1 cellular context compared by ENCODE assay signal in the genomic region with DNA sequence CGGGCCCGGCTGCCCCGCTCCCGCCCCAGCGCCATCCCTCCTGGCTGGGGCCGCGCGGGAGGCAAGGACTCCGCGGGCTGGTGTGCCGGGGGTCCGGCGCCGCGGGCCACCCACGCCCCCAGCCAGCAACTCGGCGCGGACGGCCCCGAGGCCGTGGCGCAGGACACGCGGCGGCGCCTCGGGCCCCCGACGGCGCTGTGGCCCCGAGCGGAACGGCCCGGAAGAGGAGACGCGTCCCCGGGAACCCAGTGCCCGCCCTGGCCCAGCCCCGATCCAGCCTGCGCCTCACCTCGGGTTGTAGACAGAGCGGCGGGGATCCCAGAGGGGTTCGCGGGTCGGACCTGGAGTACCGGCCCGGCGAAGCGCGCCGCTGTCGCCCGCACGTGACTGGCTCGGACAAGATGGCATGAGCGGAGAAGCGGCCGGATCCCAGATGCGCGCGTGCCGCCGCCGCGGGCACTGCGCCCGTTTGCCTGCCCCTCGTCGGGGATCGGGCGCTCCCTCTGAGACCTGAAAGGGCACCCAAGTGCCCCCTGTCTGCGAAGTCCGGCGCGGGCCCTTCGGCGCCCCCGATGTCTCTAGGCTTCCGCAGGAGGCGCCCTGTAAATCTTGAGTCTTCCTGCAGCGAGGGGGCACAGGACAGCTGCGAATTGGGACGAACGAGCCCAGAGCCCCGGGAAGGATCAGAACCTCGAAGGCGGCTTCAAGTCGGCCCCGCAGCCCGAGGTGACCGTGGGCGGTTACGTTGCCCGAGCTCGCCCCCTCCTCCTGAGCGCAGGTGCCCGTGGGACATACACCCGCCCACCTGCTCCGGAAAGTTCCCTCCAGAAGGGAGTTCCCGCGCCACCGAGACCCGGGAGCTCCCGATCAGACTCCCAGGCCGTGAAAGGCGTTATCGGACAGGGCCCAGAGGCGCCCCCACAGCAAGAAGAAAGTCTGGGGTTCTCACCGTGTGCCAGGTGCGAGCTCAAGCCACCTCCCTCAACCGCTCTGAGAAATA.
A peak's percentile ranks its signal among the peaks of the same experiment; 100 is the strongest.
TF ChIP-seq lines count a peak whose summit lies in the region.

No MANE protein-coding gene starts in this region.

TF ChIP-seq in GM12878, 131 proteins besides CTCF, POLR2A, EP300 and RAD21 (continued from another document):
- TF ChIP-seq SMARCA5 (IDR thresholded peaks at IDR 0.05) (peak; percentile 27; the same call in 1 of the 2 replicates), PAX8 (IDR thresholded peaks at IDR 0.05) (no peak), KDM1A (IDR thresholded peaks at IDR 0.05; ENCODE audit: borderline replicate concordance) (no peak), BHLHE40 (IDR thresholded peaks at IDR 0.05; ENCODE audit: borderline replicate concordance in 1 of 2, low read depth in 2 of 2, low read length in 1 of 2) (peak; percentile 84 to 98; a peak in 3 of 4 replicates), ZNF207 (IDR thresholded peaks at IDR 0.05; ENCODE audit: borderline replicate concordance) (0 out of 2 replicates have a peak, but pooled peaks have one; percentile 41), GATAD2B (conservative IDR thresholded peaks at IDR 0.05; ENCODE audit: low read depth) (peak; percentile 70), ZSCAN29 (IDR thresholded peaks at IDR 0.05) (no peak), TBL1XR1 (IDR thresholded peaks at IDR 0.05; ENCODE audit: low read depth, low read length) (no peak), SIN3A (IDR thresholded peaks at IDR 0.05; ENCODE audit: low read depth, low read length) (no peak), ZNF217 (IDR thresholded peaks at IDR 0.05) (no peak), PML (IDR thresholded peaks at IDR 0.05; ENCODE audit: low read length) (no peak; the same call in 1 of the 2 replicates), PAX5 (IDR thresholded peaks at IDR 0.05; ENCODE audit: borderline replicate concordance, low read depth, low read length) (no peak), MYB (IDR thresholded peaks at IDR 0.05; ENCODE audit: borderline replicate concordance, low read depth, low read length) (no peak), RAD51 (IDR thresholded peaks at IDR 0.05) (no peak), SRF (IDR thresholded peaks at IDR 0.05; ENCODE audit: low read depth in 2 of 2, low read length in 2 of 2) (no peak), HCFC1 (IDR thresholded peaks at IDR 0.05; ENCODE audit: low read length) (no peak), EED (IDR thresholded peaks at IDR 0.05; ENCODE audit: low read depth) (peak; percentile 76), CBX3 (IDR thresholded peaks at IDR 0.05; ENCODE audit: borderline replicate concordance, low read depth) (no peak), KAT2A (conservative IDR thresholded peaks at IDR 0.05; ENCODE audit: control insufficient read depth, low read depth, low read length) (no peak), ZZZ3 (IDR thresholded peaks at IDR 0.05; ENCODE audit: control insufficient read depth, insufficient read length, low read depth) (no peak), RUNX3 (IDR thresholded peaks at IDR 0.05; ENCODE audit: low read length) (no peak; the same call in 1 of the 2 replicates), CREM (IDR thresholded peaks at IDR 0.05; ENCODE audit: low read depth) (no peak), IKZF1 (conservative IDR thresholded peaks at IDR 0.05) (peak; percentile 99), HDAC6 (IDR thresholded peaks at IDR 0.05; ENCODE audit: unreplicated experiment) (no peak), ETV6 (conservative IDR thresholded peaks at IDR 0.05 in 1 of 2, IDR thresholded peaks at IDR 0.05 in 1 of 2; ENCODE audit: borderline replicate concordance in 1 of 2, low read depth in 1 of 2) (no peak), CBFB (IDR thresholded peaks at IDR 0.05; ENCODE audit: low read depth) (no peak), CHD2 (IDR thresholded peaks at IDR 0.05; ENCODE audit: borderline replicate concordance, low read depth, low read length) (no peak), MEF2A (IDR thresholded peaks at IDR 0.05; ENCODE audit: insufficient read depth, low read depth, low read length) (no peak), NR2C2 (IDR thresholded peaks at IDR 0.05; ENCODE audit: borderline replicate concordance, control insufficient read depth, insufficient read length, low read depth) (no peak), BCL11A (IDR thresholded peaks at IDR 0.05; ENCODE audit: low read depth, low read length) (no peak), EGR1 (IDR thresholded peaks at IDR 0.05; ENCODE audit: borderline replicate concordance in 1 of 2, low read depth in 2 of 2, low read length in 2 of 2) (peak in 1 of 2 experiments; percentile 31; a peak in 1 of 3 replicates)
- TF ChIP-seq, protein P1, sequence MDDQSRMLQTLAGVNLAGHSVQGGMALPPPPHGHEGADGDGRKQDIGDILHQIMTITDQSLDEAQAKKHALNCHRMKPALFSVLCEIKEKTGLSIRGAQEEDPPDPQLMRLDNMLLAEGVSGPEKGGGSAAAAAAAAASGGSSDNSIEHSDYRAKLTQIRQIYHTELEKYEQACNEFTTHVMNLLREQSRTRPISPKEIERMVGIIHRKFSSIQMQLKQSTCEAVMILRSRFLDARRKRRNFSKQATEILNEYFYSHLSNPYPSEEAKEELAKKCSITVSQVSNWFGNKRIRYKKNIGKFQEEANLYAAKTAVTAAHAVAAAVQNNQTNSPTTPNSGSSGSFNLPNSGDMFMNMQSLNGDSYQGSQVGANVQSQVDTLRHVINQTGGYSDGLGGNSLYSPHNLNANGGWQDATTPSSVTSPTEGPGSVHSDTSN (IDR thresholded peaks at IDR 0.05; ENCODE audit: insufficient replicate concordance, low read depth, low read length): no peak
- TF ChIP-seq, protein P2, sequence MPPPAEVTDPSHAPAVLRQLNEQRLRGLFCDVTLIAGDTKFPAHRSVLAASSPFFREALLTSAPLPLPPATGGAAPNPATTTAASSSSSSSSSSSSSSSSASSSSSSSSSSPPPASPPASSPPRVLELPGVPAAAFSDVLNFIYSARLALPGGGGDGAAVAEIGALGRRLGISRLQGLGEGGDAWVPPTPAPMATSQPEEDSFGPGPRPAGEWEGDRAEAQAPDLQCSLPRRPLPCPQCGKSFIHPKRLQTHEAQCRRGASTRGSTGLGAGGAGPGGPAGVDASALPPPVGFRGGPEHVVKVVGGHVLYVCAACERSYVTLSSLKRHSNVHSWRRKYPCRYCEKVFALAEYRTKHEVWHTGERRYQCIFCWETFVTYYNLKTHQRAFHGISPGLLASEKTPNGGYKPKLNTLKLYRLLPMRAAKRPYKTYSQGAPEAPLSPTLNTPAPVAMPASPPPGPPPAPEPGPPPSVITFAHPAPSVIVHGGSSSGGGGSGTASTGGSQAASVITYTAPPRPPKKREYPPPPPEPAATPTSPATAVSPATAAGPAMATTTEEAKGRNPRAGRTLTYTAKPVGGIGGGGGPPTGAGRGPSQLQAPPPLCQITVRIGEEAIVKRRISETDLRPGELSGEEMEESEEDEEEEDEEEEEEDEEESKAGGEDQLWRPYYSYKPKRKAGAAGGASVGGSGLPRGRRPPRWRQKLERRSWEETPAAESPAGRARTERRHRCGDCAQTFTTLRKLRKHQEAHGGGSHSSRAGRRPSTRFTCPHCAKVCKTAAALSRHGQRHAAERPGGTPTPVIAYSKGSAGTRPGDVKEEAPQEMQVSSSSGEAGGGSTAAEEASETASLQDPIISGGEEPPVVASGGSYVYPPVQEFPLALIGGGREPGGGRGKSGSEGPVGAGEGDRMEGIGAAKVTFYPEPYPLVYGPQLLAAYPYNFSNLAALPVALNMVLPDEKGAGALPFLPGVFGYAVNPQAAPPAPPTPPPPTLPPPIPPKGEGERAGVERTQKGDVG (CRISPR knock-in tag; IDR thresholded peaks at IDR 0.05): no peak
- TF ChIP-seq, protein P3, sequence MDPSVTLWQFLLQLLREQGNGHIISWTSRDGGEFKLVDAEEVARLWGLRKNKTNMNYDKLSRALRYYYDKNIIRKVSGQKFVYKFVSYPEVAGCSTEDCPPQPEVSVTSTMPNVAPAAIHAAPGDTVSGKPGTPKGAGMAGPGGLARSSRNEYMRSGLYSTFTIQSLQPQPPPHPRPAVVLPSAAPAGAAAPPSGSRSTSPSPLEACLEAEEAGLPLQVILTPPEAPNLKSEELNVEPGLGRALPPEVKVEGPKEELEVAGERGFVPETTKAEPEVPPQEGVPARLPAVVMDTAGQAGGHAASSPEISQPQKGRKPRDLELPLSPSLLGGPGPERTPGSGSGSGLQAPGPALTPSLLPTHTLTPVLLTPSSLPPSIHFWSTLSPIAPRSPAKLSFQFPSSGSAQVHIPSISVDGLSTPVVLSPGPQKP (IDR thresholded peaks at IDR 0.05; ENCODE audit: low read depth, low read length): no peak
- TF ChIP-seq, protein P4, sequence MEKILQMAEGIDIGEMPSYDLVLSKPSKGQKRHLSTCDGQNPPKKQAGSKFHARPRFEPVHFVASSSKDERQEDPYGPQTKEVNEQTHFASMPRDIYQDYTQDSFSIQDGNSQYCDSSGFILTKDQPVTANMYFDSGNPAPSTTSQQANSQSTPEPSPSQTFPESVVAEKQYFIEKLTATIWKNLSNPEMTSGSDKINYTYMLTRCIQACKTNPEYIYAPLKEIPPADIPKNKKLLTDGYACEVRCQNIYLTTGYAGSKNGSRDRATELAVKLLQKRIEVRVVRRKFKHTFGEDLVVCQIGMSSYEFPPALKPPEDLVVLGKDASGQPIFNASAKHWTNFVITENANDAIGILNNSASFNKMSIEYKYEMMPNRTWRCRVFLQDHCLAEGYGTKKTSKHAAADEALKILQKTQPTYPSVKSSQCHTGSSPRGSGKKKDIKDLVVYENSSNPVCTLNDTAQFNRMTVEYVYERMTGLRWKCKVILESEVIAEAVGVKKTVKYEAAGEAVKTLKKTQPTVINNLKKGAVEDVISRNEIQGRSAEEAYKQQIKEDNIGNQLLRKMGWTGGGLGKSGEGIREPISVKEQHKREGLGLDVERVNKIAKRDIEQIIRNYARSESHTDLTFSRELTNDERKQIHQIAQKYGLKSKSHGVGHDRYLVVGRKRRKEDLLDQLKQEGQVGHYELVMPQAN (conservative IDR thresholded peaks at IDR 0.05): no peak; the same call in 1 of the 2 replicates
- TF ChIP-seq, protein P5, sequence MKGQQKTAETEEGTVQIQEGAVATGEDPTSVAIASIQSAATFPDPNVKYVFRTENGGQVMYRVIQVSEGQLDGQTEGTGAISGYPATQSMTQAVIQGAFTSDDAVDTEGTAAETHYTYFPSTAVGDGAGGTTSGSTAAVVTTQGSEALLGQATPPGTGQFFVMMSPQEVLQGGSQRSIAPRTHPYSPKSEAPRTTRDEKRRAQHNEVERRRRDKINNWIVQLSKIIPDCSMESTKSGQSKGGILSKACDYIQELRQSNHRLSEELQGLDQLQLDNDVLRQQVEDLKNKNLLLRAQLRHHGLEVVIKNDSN (IDR thresholded peaks at IDR 0.05; ENCODE audit: borderline replicate concordance, extremely low read length, insufficient read depth, low read depth, low read length): peak; percentile 81
- TF ChIP-seq, protein P6, sequence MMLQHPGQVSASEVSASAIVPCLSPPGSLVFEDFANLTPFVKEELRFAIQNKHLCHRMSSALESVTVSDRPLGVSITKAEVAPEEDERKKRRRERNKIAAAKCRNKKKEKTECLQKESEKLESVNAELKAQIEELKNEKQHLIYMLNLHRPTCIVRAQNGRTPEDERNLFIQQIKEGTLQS (IDR thresholded peaks at IDR 0.05; ENCODE audit: borderline replicate concordance, extremely low read depth, low read depth, low read length): no peak; the same call in 1 of the 2 replicates
